8 cellular contexts compared by ENCODE assay signal in genomic region chr16:15072291-15072769, GRCh38. TPM values are rescaled to one million over a fixed set of nuclear protein-coding genes. Genes with fewer than 3 reads are reported as not detected.
DNase-seq lines count a peak whose midpoint lies in the region; ATAC-seq, FAIRE-seq and TF ChIP-seq lines count a peak whose summit lies in the region.
"Not testable (repeated sequence)": the region's sequence is repeated elsewhere in the genome, so short reads cannot be mapped to it uniquely, and the experiment has no call there.

No MANE protein-coding gene starts in this region.

- 40% methylated on average over 8 of the region's 10 CpGs for WGBS in A549 (ENCODE audit: missing lambda C conversion rate)
- 34% methylated on average over 9 of the region's 10 CpGs for WGBS in mammary epithelial cell (ENCODE audit: low coverage, missing lambda C conversion rate)
- WGBS in liver: 43% methylated on average over 9 of the region's 10 CpGs

- TF ChIP-seq EP300 in A549 (IDR thresholded peaks at IDR 0.05): not testable (repeated sequence)

- not testable (repeated sequence) for H3K9ac ChIP-seq in mammary epithelial cell (ENCODE audit: insufficient read depth, low read length); liver (ENCODE audit: low read depth in 1 of 2, low read length in 2 of 2); parathyroid adenoma

- peaks cover 10% of the 10 kb centered on the region for H3K36me3 ChIP-seq in GM06990 (ENCODE audit: control insufficient read depth, insufficient read depth, low read length)
- peaks cover 28% of the 10 kb centered on the region for H3K36me3 ChIP-seq in mammary epithelial cell (ENCODE audit: insufficient read depth, low read length)
- H3K36me3 ChIP-seq in liver (ENCODE audit: control insufficient read depth in 4 of 4, insufficient read depth in 3 of 4, low read depth in 1 of 4, low read length in 3 of 4): peaks cover 7 to 44% (median 35%) of the 10 kb centered on the region in 4 donors
- H3K36me3 ChIP-seq in parathyroid adenoma (ENCODE audit: control insufficient read depth, insufficient read depth, low read length): not testable (repeated sequence)

- BruUV-seq in mammary epithelial cell (replicated peaks; lab: Mats Ljungman, UMichigan): not testable (repeated sequence)

- intact Hi-C loops in mammary epithelial cell (cut with micrococcal nuclease): not testable (repeated sequence)

- ATAC-seq in A549: peak; percentile 81 to 90; a peak in 5 of 6 replicates
- ATAC-seq in activated CD4-positive, CD25-positive, alpha-beta regulatory T cell treated with anti-CD3 and anti-CD28 coated beads, Interleukin-2, amount 50 U/mL, for 24 hours: peak; percentile 44 to 53

- CTCF ChIA-PET in A549 (lab: Yijun Ruan, JAX): interaction anchor here (0.6 to 1.8 kb wide), 4 partner anchors 11 to 824 kb away, joined by 3 to 12 read pairs (median 4); partner anchors contain the start of gene NTAN1
- CTCF ChIA-PET in mammary epithelial cell (lab: Charles Lee; ENCODE audit: low non-redundant PET): not testable (repeated sequence)

- in situ Hi-C loops in mammary epithelial cell (cut with MboI; ENCODE audit: low sequenced_read_pairs in 2 of 2): not testable (repeated sequence)

- not testable (repeated sequence) for H3K79me2 ChIP-seq in mammary epithelial cell (ENCODE audit: insufficient read depth, low read length); parathyroid adenoma

- H3K4me2 ChIP-seq in A549; mammary epithelial cell (ENCODE audit: insufficient read depth, low read depth, low read length); parathyroid adenoma (ENCODE audit: low read length): not testable (repeated sequence)

- H4K20me1 ChIP-seq in mammary epithelial cell (ENCODE audit: insufficient read depth, low read length): not testable (repeated sequence)

- DNase-seq in A549 (ENCODE audit: low read depth in 1 of 2, low spot score in 1 of 2); GM06990 (ENCODE audit: extremely low read depth, insufficient read length); mammary epithelial cell; fibroblast of the aortic adventitia (ENCODE audit: low read depth): not testable (repeated sequence)
- peak; percentile 4 for DNase-seq in NCI-H1694 treated with DMSO at 0.1 percent for 48 hours (lab: John Stamatoyannopoulos, UW)

- not testable (repeated sequence) for H2AFZ ChIP-seq in mammary epithelial cell (ENCODE audit: low read depth, low read length); parathyroid adenoma

- H3K27me3 ChIP-seq in GM06990 (replicated peaks; ENCODE audit: control insufficient read depth, insufficient read depth, low read length); mammary epithelial cell (ENCODE audit: insufficient read depth, low read length); liver (ENCODE audit: control insufficient read depth in 4 of 4, insufficient read depth in 4 of 4, low read length in 3 of 4); parathyroid adenoma (ENCODE audit: control insufficient read depth, insufficient read depth, low read length): not testable (repeated sequence)

- TF ChIP-seq CTCF in A549 (IDR thresholded peaks at IDR 0.05) (peak; percentile 41), GM06990 (IDR thresholded peaks at IDR 0.05; ENCODE audit: insufficient read depth, low read length, poor library complexity, severe bottlenecking) (peak; percentile 4), mammary epithelial cell (conservative IDR thresholded peaks at IDR 0.05 in 1 of 2, IDR thresholded peaks at IDR 0.05 in 1 of 2; ENCODE audit: extremely low read depth in 1 of 2, insufficient read depth in 1 of 2, low read depth in 1 of 2, low read length in 2 of 2) (peak; percentile 8 to 18), fibroblast of the aortic adventitia (IDR thresholded peaks at IDR 0.05; ENCODE audit: insufficient read depth, low read length) (peak; percentile 10), liver (IDR thresholded peaks at IDR 0.05; ENCODE audit: low read depth, low read length, missing input control) (peak; percentile 23), parathyroid adenoma (IDR thresholded peaks at IDR 0.05) (peak; percentile 33)

- H3K4me3 ChIP-seq in A549; GM06990 (replicated peaks; ENCODE audit: low read depth, low read length); mammary epithelial cell (replicated peaks in 1 of 3; ENCODE audit: insufficient read depth in 1 of 3, low read depth in 2 of 3, low read length in 3 of 3); fibroblast of the aortic adventitia (ENCODE audit: low read depth, low read length); liver (ENCODE audit: low read depth in 1 of 3, low read length in 3 of 3); parathyroid adenoma (ENCODE audit: low read depth, low read length): not testable (repeated sequence)

- POLR2A ChIA-PET in A549 (lab: Yijun Ruan, JAX): interaction anchor here (0.8 to 1.2 kb wide), 2 partner anchors 14 to 21 kb away, joined by 3 to 4 read pairs; partner anchors contain the start of gene RRN3

- dilution Hi-C loops in mammary epithelial cell (cut with HindIII; ENCODE audit: low sequenced_read_pairs): not testable (repeated sequence)

- TF ChIP-seq RAD21 in A549 (conservative IDR thresholded peaks at IDR 0.05 in 1 of 2, IDR thresholded peaks at IDR 0.05 in 1 of 2): not testable (repeated sequence)
- TF ChIP-seq RAD21 in liver (IDR thresholded peaks at IDR 0.05): peak; percentile 41 to 64

- not testable (repeated sequence) for FAIRE-seq in A549 (lab: Jason Lieb, UNC)

- not testable (repeated sequence) for H3K9me3 ChIP-seq in A549; mammary epithelial cell (replicated peaks; ENCODE audit: insufficient read depth, low read length); liver (ENCODE audit: control insufficient read depth in 4 of 4, low read length in 3 of 4); parathyroid adenoma (ENCODE audit: control insufficient read depth, low read length)

- H3K4me1 ChIP-seq in A549; mammary epithelial cell (ENCODE audit: insufficient read depth, low read length); liver (ENCODE audit: control insufficient read depth in 4 of 4, insufficient read depth in 4 of 4, low read length in 3 of 4); parathyroid adenoma: not testable (repeated sequence)

- H3K27ac ChIP-seq in A549; mammary epithelial cell (ENCODE audit: insufficient read depth, low read depth, low read length); liver (ENCODE audit: low read depth in 1 of 2, low read length in 2 of 2); parathyroid adenoma: not testable (repeated sequence)

- not testable (repeated sequence) for TF ChIP-seq POLR2A in A549 (IDR thresholded peaks at IDR 0.05; ENCODE audit: low read length)

TF ChIP-seq in liver, 16 proteins besides CTCF, POLR2A, EP300 and RAD21:
- peak in 1 of 2 donors; percentile 35 for TF ChIP-seq RXRA (IDR thresholded peaks at IDR 0.05)

RNA-seq across cellular contexts. Expression of gene NTAN1, which starts 16.5 kb away (rescaled TPM):
- polyA plus RNA-seq in A549 (2011; rRNA removed) (44.1 and 48.2 TPM in 2 replicates), A549 (2017; fragmentation: RNase III; extraction: RNeasy Plus Mini Kit Qiagen cat#74134 plus additional on column Dnase treatment) (38.8 to 45.5 TPM (median 42.1 TPM) in 3 replicates), mammary epithelial cell (62.2 TPM), liver (10 to 100 TPM; 14.0 to 37.1 TPM)
- polyA plus RNA-seq in A549 (2012; cell fraction: cytosol; rRNA removed): 31.4 and 36.2 TPM in 2 replicates
- polyA plus RNA-seq in A549 (2012; cell fraction: nucleus; rRNA removed): 12.1 and 16.7 TPM in 2 replicates
- 54.8 and 70.2 TPM in 2 replicates for polyA minus RNA-seq in A549 (2011; rRNA and poly(A)+ RNA removed)
- total RNA-seq in mammary epithelial cell (10 to 100 TPM; 41.9 to 63.7 TPM), fibroblast of the aortic adventitia (ENCODE audit: low replicate concordance) (21.6 and 109 TPM in 2 replicates), liver (10 to 100 TPM; 31.4 to 43.9 TPM)
- 120 TPM for polyA minus RNA-seq in mammary epithelial cell

RNA-seq across cellular contexts. Expression of gene RRN3, which starts 21.7 kb away (rescaled TPM):
- 95.7 and 101 TPM in 2 replicates for polyA plus RNA-seq in A549 (2011; rRNA removed)
- polyA plus RNA-seq in A549 (2012; cell fraction: cytosol; rRNA removed): 18.3 and 19.9 TPM in 2 replicates
- polyA plus RNA-seq in A549 (2012; cell fraction: nucleus; rRNA removed): 16.3 and 27.7 TPM in 2 replicates
- polyA plus RNA-seq in A549 (2017; fragmentation: RNase III; extraction: RNeasy Plus Mini Kit Qiagen cat#74134 plus additional on column Dnase treatment): 34.0 to 38.6 TPM (median 35.5 TPM) in 3 replicates
- polyA minus RNA-seq in A549 (2011; rRNA and poly(A)+ RNA removed): 45.5 and 57.9 TPM in 2 replicates
- 10 to 100 TPM; 36.3 to 50.3 TPM for total RNA-seq in mammary epithelial cell
- polyA plus RNA-seq in mammary epithelial cell: 29.2 TPM
- 84.5 TPM for polyA minus RNA-seq in mammary epithelial cell
- 26.1 and 27.9 TPM in 2 replicates for total RNA-seq in fibroblast of the aortic adventitia (ENCODE audit: low replicate concordance)
- total RNA-seq in liver: 10 to 100 TPM; 15.6 to 28.4 TPM
- polyA plus RNA-seq in liver: 10 to 100 TPM in 1 of 2 donors, 1 to 10 TPM in 1; 8.2 to 17.0 TPM
